ENCODE assay signal across 2 cellular contexts in the genomic region with DNA sequence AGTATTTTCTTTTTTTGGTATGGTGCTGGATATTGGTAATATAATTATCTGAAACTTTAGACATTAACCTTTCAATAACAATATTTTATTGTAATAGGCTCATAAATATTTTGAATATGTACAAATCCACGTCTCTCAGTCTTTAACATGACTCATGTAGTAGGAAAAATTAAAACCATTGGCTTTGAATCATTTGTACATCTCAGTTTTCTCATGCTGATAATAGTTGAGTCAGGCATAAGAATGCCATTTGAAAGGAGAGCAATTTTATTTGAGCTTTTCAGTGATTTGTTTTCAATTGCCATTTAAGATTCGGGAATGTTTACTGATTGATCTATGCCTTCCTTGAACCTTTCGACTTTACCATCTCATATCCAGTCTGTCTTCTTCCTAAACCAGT.
TF ChIP-seq lines count a peak whose summit lies in the region.

No MANE protein-coding gene starts in this region.

TF ChIP-seq in SK-N-SH, 30 proteins besides CTCF, POLR2A, EP300 and RAD21:
- TF ChIP-seq, protein P1, sequence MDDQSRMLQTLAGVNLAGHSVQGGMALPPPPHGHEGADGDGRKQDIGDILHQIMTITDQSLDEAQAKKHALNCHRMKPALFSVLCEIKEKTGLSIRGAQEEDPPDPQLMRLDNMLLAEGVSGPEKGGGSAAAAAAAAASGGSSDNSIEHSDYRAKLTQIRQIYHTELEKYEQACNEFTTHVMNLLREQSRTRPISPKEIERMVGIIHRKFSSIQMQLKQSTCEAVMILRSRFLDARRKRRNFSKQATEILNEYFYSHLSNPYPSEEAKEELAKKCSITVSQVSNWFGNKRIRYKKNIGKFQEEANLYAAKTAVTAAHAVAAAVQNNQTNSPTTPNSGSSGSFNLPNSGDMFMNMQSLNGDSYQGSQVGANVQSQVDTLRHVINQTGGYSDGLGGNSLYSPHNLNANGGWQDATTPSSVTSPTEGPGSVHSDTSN (IDR thresholded peaks at IDR 0.05): peak; percentile 19; the same call in 1 of the 2 replicates
- TF ChIP-seq JUND (IDR thresholded peaks at IDR 0.05) (no peak), FOSL2 (IDR thresholded peaks at IDR 0.05; ENCODE audit: borderline replicate concordance, low read depth) (peak; percentile 7; the same call in 1 of the 2 replicates)
- TF ChIP-seq, protein P2, sequence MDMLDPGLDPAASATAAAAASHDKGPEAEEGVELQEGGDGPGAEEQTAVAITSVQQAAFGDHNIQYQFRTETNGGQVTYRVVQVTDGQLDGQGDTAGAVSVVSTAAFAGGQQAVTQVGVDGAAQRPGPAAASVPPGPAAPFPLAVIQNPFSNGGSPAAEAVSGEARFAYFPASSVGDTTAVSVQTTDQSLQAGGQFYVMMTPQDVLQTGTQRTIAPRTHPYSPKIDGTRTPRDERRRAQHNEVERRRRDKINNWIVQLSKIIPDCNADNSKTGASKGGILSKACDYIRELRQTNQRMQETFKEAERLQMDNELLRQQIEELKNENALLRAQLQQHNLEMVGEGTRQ (IDR thresholded peaks at IDR 0.05; ENCODE audit: borderline replicate concordance, low read depth, low read length): no peak

TF ChIP-seq in SK-N-SH treated with all-trans-retinoic acid at 6 μM for 48 hours, 23 proteins besides CTCF, POLR2A, EP300 and RAD21:
- TF ChIP-seq ESRRG (CRISPR knock-in tag; IDR thresholded peaks at IDR 0.05): no peak
- TF ChIP-seq RARB (CRISPR knock-in tag; IDR thresholded peaks at IDR 0.05): no peak
- TF ChIP-seq ZNF70 (CRISPR knock-in tag; IDR thresholded peaks at IDR 0.05): no peak
- no peak for TF ChIP-seq ZC3H10 (CRISPR knock-in tag; IDR thresholded peaks at IDR 0.05)
- no peak for TF ChIP-seq BACH2 (CRISPR knock-in tag; IDR thresholded peaks at IDR 0.05; ENCODE audit: borderline replicate concordance)
- TF ChIP-seq TCF4 (CRISPR knock-in tag; IDR thresholded peaks at IDR 0.05; ENCODE audit: borderline replicate concordance): no peak
- no peak for TF ChIP-seq ZFP30 (CRISPR knock-in tag; IDR thresholded peaks at IDR 0.05)
- TF ChIP-seq SNAI2 (CRISPR knock-in tag; IDR thresholded peaks at IDR 0.05): no peak
